ENCODE assay signal across 34 cellular contexts in the genomic region with DNA sequence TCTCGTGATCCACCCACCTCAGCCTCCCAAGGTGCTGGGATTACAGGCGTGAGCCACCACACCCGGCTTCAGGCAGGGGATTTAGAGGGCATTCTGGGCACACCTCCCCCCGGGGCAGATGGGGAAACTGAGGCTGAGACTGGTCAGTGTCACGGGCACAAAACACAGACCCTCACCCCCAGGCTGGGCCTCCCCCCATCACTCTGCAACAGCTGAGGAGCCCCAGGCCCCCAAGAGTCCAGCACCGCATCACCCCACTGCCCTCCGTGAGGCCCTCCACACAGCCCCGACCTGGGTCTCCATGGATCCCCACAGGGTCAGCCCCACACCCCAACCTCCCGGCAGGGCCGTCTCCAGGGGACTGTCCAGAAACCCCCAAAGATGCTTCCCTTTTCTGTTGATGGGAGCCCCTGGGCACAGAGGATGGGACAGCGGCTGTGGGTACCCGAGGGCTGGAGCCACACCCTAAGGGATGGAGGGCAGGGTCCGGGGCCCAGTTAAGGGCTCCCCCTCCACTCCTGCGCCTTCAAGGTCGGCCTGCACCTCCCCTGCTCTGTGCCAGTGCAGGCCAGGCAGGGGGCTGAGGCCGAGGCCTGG. TPM values are rescaled to one million over a fixed set of nuclear protein-coding genes. Genes with fewer than 3 reads are reported as not detected.
"Had no signal": no experiment of that assay in that cellular context is flagged by ENCODE, and none has a peak within 500 bp of the region (broad histone marks: within the 10 kb centered on the region; RNA-seq: fewer than 3 reads in every experiment).

No MANE protein-coding gene starts in this region.

- H3K9me3 ChIP-seq: SJCRH30 had no signal

- H3K36me3 ChIP-seq: SJCRH30 had no signal

- H3K27me3 Mint-ChIP-seq: activated CD4-positive, alpha-beta memory T cell treated with anti-CD3 and anti-CD28 coated beads, Interleukin-2, amount 10 ng/mL, durations not matched to agents 7 days and 5 days; activated CD8-positive, alpha-beta memory T cell treated with anti-CD3 and anti-CD28 coated beads, Interleukin-2, amount 10 ng/mL, durations not matched to agents 7 days and 5 days; activated naive CD4-positive, alpha-beta T cell treated with anti-CD3 and anti-CD28 coated beads, Interleukin-2, amount 50 U/mL, for 24 hours; IgD-negative memory B cell had no signal

- H3K4me1 ChIP-seq: SJCRH30 had no signal

- DNase-seq: activated CD4-positive, alpha-beta memory T cell treated with anti-CD3 and anti-CD28 coated beads, Interleukin-2, amount 10 ng/mL, durations not matched to agents 7 days and 5 days; activated CD4-positive, alpha-beta T cell treated with anti-CD3 and anti-CD28 coated beads for 4 hours; activated CD4-positive, alpha-beta T cell treated with anti-CD3 and anti-CD28 coated beads, Interleukin-2, amount 50 U/mL, for 1 hour; activated CD8-positive, alpha-beta memory T cell treated with anti-CD3 and anti-CD28 coated beads for 24 hours; activated CD8-positive, alpha-beta memory T cell treated with anti-CD3 and anti-CD28 coated beads, Interleukin-2, amount 10 ng/mL, durations not matched to agents 7 days and 5 days; activated CD8-positive, alpha-beta memory T cell treated with anti-CD3 and anti-CD28 coated beads, Interleukin-2, amount 50 U/mL, for 48 hours; activated effector memory CD4-positive, alpha-beta T cell treated with anti-CD3 and anti-CD28 coated beads, Interleukin-2, amount 50 U/mL, for 16 hours; activated naive CD4-positive, alpha-beta T cell; activated T-cell treated with anti-CD3 and anti-CD28 coated beads, Interleukin-2, amount 50 U/mL, for 48 hours; anterior cingulate cortex; Karpas-422; KBM-7; NCI-H1105; NCI-H1417 treated with DMSO at 0.1 percent for 48 hours; NCI-H187 treated with DMSO at 0.1 percent for 48 hours; NCI-H2081; NCI-H2171 treated with DMSO at 0.1 percent for 48 hours; NCI-H2227 treated with DMSO at 0.1 percent for 48 hours; NCI-H446; NCI-H510A treated with DMSO at 0.1 percent for 48 hours; NCI-H69; SHP77; SJCRH30 had no signal

- H3K9me3 Mint-ChIP-seq: activated CD4-positive, alpha-beta memory T cell treated with anti-CD3 and anti-CD28 coated beads, Interleukin-2, amount 10 ng/mL, durations not matched to agents 7 days and 5 days; activated naive CD4-positive, alpha-beta T cell treated with anti-CD3 and anti-CD28 coated beads, Interleukin-2, amount 50 U/mL, for 24 hours; brain; IgD-negative memory B cell; WTC11 had no signal

- H3K4me3 Mint-ChIP-seq: activated CD4-positive, alpha-beta memory T cell treated with anti-CD3 and anti-CD28 coated beads, Interleukin-2, amount 10 ng/mL, durations not matched to agents 7 days and 5 days; activated CD8-positive, alpha-beta memory T cell treated with anti-CD3 and anti-CD28 coated beads, Interleukin-2, amount 10 ng/mL, durations not matched to agents 7 days and 5 days; activated naive CD4-positive, alpha-beta T cell treated with anti-CD3 and anti-CD28 coated beads, Interleukin-2, amount 50 U/mL, for 24 hours; brain; IgD-negative memory B cell; T-helper 1 cell treated with Interleukin-12 subunit alpha and Interleukin-12 subunit beta and Interleukin-4 antibody, amounts not matched to agents 30 μg/mL and 1 μg/mL, for 36 hours; T-helper 2 cell treated with Interferon-gamma antibody and Interleukin-4, amounts not matched to agents 5 μg/mL and 100 μg/mL, for 36 hours; WTC11 had no signal

- H3K27ac Mint-ChIP-seq: activated CD4-positive, alpha-beta memory T cell treated with anti-CD3 and anti-CD28 coated beads, Interleukin-2, amount 10 ng/mL, durations not matched to agents 7 days and 5 days; activated CD8-positive, alpha-beta memory T cell treated with anti-CD3 and anti-CD28 coated beads, Interleukin-2, amount 10 ng/mL, durations not matched to agents 7 days and 5 days; activated naive CD4-positive, alpha-beta T cell treated with anti-CD3 and anti-CD28 coated beads, Interleukin-2, amount 50 U/mL, for 24 hours; brain; IgD-negative memory B cell; T-helper 1 cell treated with Interleukin-12 subunit alpha and Interleukin-12 subunit beta and Interleukin-4 antibody, amounts not matched to agents 30 μg/mL and 1 μg/mL, for 36 hours; T-helper 2 cell treated with Interferon-gamma antibody and Interleukin-4, amounts not matched to agents 5 μg/mL and 100 μg/mL, for 36 hours; WTC11 had no signal

- H3K4me1 Mint-ChIP-seq: activated CD4-positive, alpha-beta memory T cell treated with anti-CD3 and anti-CD28 coated beads, Interleukin-2, amount 10 ng/mL, durations not matched to agents 7 days and 5 days; activated CD8-positive, alpha-beta memory T cell treated with anti-CD3 and anti-CD28 coated beads, Interleukin-2, amount 10 ng/mL, durations not matched to agents 7 days and 5 days; IgD-negative memory B cell had no signal

- ATAC-seq: activated CD4-positive, CD25-positive, alpha-beta regulatory T cell treated with anti-CD3 and anti-CD28 coated beads, Interleukin-2, amount 50 U/mL, for 24 hours; activated CD8-positive, alpha-beta memory T cell treated with anti-CD3 and anti-CD28 coated beads, Interleukin-2, amount 10 ng/mL, durations not matched to agents 7 days and 5 days; Panc1; WTC11 had no signal

- H3K36me3 Mint-ChIP-seq: activated naive CD4-positive, alpha-beta T cell treated with anti-CD3 and anti-CD28 coated beads, Interleukin-2, amount 50 U/mL, for 24 hours; brain; WTC11 had no signal

- H3K4me3 ChIP-seq: SJCRH30, SK-N-MC had no signal

- H3K27ac ChIP-seq: SJCRH30, SK-N-MC had no signal

RNA-seq across cellular contexts. Expression of a gene that starts 11.0 kb away (rescaled TPM):
- total RNA-seq: SJCRH30 had no signal

RNA-seq across cellular contexts. Expression of a gene that starts 37.1 kb away (rescaled TPM):
- total RNA-seq: activated CD4-positive, alpha-beta memory T cell treated with anti-CD3 and anti-CD28 coated beads, Interleukin-2, amount 10 ng/mL, durations not matched to agents 7 days and 5 days; activated CD8-positive, alpha-beta memory T cell treated with anti-CD3 and anti-CD28 coated beads, Interleukin-2, amount 10 ng/mL, durations not matched to agents 7 days and 5 days; MCF 10A; RPMI7951; SJCRH30; WTC11 had no signal
- polyA plus RNA-seq: IgD-negative memory B cell had no signal
